ENCODE assay signal across 1 cellular context in genomic region chr2:69067026-69067630, GRCh38.
TF ChIP-seq lines count a peak whose summit lies in the region.

No MANE protein-coding gene starts in this region.

TF ChIP-seq in A549, 52 proteins besides CTCF, POLR2A, EP300 and RAD21 (continued from another document):
- TF ChIP-seq RCOR1 (IDR thresholded peaks at IDR 0.05; ENCODE audit: low read depth, low read length) (no peak), EHF (CRISPR knock-in tag; IDR thresholded peaks at IDR 0.05) (no peak), CEBPB (IDR thresholded peaks at IDR 0.05) (no peak), POLR2AphosphoS2 (conservative IDR thresholded peaks at IDR 0.05; ENCODE audit: low read length) (no peak), CHD2 (IDR thresholded peaks at IDR 0.05; ENCODE audit: low read length, partially characterized antibody) (no peak), HDAC2 (IDR thresholded peaks at IDR 0.05) (no peak), NR3C1 (IDR thresholded peaks at IDR 0.05) (no peak), PHF8 (IDR thresholded peaks at IDR 0.05; ENCODE audit: borderline replicate concordance, low read depth) (no peak), CBX8 (IDR thresholded peaks at IDR 0.05) (no peak)
